Comparison of ENCODE assay signal across 32 cellular contexts in genomic region chr11:80826808-80827207, GRCh38.
A peak's percentile ranks its signal among the peaks of the same experiment; 100 is the strongest.
DNase-seq lines count a peak whose midpoint lies in the region; ATAC-seq and TF ChIP-seq lines count a peak whose summit lies in the region.
"Had no signal": no experiment of that assay in that cellular context is flagged by ENCODE, and none has a peak within 500 bp of the region (broad histone marks: within the 10 kb centered on the region; RNA-seq: fewer than 3 reads in every experiment).

No MANE protein-coding gene starts in this region.

- no peak overlapping the region for H3K4me2 ChIP-seq in SK-N-SH
- H3K4me2 ChIP-seq: A549; BLaER1; BLaER1 treated with 17β-estradiol and CSF1 and Interleukin-3, amounts not matched to agents 10 nM and 100 nM had no signal

- H3K27ac ChIP-seq in SK-N-SH (ENCODE audit: low read depth in 2 of 2, low read length in 1 of 2) (no peak overlapping the region), VCaP (peak overlapping the region; percentile 55)
- H3K27ac ChIP-seq in CD4-positive, alpha-beta T cell (ENCODE audit: low read depth, low read length), result no peak overlapping the region
- H3K27ac ChIP-seq: 22Rv1; A549; BLaER1; BLaER1 treated with 17β-estradiol and CSF1 and Interleukin-3, amounts not matched to agents 10 nM and 100 nM; C4-2B had no signal

- no peak for TF ChIP-seq CTCF in SK-N-SH (IDR thresholded peaks at IDR 0.05)
- no peak for TF ChIP-seq CTCF in VCaP (conservative IDR thresholded peaks at IDR 0.05)
- TF ChIP-seq CTCF in CD4-positive, alpha-beta T cell (IDR thresholded peaks at IDR 0.05), result no peak

- H3K36me3 ChIP-seq in SK-N-SH (replicated peaks in 1 of 2; ENCODE audit: control insufficient read depth in 1 of 2, insufficient read depth in 2 of 2, low read length in 1 of 2), result no peaks in the 10 kb centered on the region
- H3K36me3 ChIP-seq: BE2C; BLaER1; BLaER1 treated with 17β-estradiol and CSF1 and Interleukin-3, amounts not matched to agents 10 nM and 100 nM had no signal

- no peaks in the 10 kb centered on the region for H3F3A ChIP-seq in SK-N-SH (replicated peaks; ENCODE audit: insufficient read depth)

- no peak for TF ChIP-seq EP300 in SK-N-SH (IDR thresholded peaks at IDR 0.05; ENCODE audit: borderline replicate concordance in 1 of 2, low read depth in 1 of 2, low read length in 1 of 2)

- 21% methylated on average over 2 of the region's 2 CpGs for WGBS in SK-N-SH (ENCODE audit: low lambda C conversion rate)

- H3K9me3 ChIP-seq in SK-N-SH, result no peaks in the 10 kb centered on the region
- H3K9me3 ChIP-seq in CD4-positive, alpha-beta T cell (ENCODE audit: control insufficient read depth, low read length), result no peaks in the 10 kb centered on the region
- H3K9me3 ChIP-seq: A549; BE2C; BLaER1; BLaER1 treated with 17β-estradiol and CSF1 and Interleukin-3, amounts not matched to agents 10 nM and 100 nM; Caco-2 had no signal

- no peaks in the 10 kb centered on the region for H4K20me1 ChIP-seq in SK-N-SH (ENCODE audit: insufficient read depth)
- H4K20me1 ChIP-seq: BLaER1; BLaER1 treated with 17β-estradiol and CSF1 and Interleukin-3, amounts not matched to agents 10 nM and 100 nM had no signal

- no peak overlapping the region for H3K9ac ChIP-seq in SK-N-SH
- H3K9ac ChIP-seq: BLaER1; BLaER1 treated with 17β-estradiol and CSF1 and Interleukin-3, amounts not matched to agents 10 nM and 100 nM had no signal

- no peak for TF ChIP-seq RAD21 in SK-N-SH (IDR thresholded peaks at IDR 0.05; ENCODE audit: low read length)

- CTCF ChIA-PET in SK-N-SH (lab: Yijun Ruan, JAX), result interaction anchor here (0.6 kb wide), 1 partner anchor 171 kb away, joined by 3 read pairs; no protein-coding TSS in a partner anchor
- CTCF ChIA-PET in CD4-positive, alpha-beta T cell (lab: Charles Lee), result no interaction called here

- H3K79me2 ChIP-seq in SK-N-SH (ENCODE audit: insufficient read depth), result no peaks in the 10 kb centered on the region

- no peaks in the 10 kb centered on the region for H3K36me3 Mint-ChIP-seq in CD4-positive, alpha-beta T cell (ENCODE audit: low read depth)
- H3K36me3 Mint-ChIP-seq: CD14-positive monocyte; CD4-positive, alpha-beta memory T cell; CD4-positive, CD25-positive, alpha-beta regulatory T cell; CD8-positive, alpha-beta memory T cell; CD8-positive, alpha-beta T cell had no signal

- H2AFZ ChIP-seq in SK-N-SH (ENCODE audit: low read depth), result no peak overlapping the region

- H3K4me3 Mint-ChIP-seq in CD4-positive, alpha-beta T cell, result no peak overlapping the region
- H3K4me3 Mint-ChIP-seq: B cell; CD14-positive monocyte; CD4-positive, alpha-beta memory T cell; CD4-positive, CD25-positive, alpha-beta regulatory T cell; CD8-positive, alpha-beta memory T cell; CD8-positive, alpha-beta T cell had no signal

- H3K4me1 Mint-ChIP-seq in CD4-positive, alpha-beta T cell (ENCODE audit: low read depth), result no peaks in the 10 kb centered on the region
- H3K4me1 Mint-ChIP-seq: B cell; CD14-positive monocyte; CD4-positive, alpha-beta memory T cell; CD4-positive, CD25-positive, alpha-beta regulatory T cell; CD8-positive, alpha-beta memory T cell had no signal

- DNase-seq in SK-N-SH (no peak), SK-N-DZ (ENCODE audit: low spot score) (peak; percentile 31), SIG-M5 (lab: John Stamatoyannopoulos, UW) (no peak)
- DNase-seq in CD4-positive, alpha-beta T cell, result no peak
- DNase-seq: 8988T; ACHN; AML-193; BE2C; C1 segment of cervical spinal cord; Caco-2; Calu3; CD4-positive, alpha-beta memory T cell; CD4-positive, CD25-positive, alpha-beta regulatory T cell; CD8-positive, alpha-beta memory T cell; CD8-positive, alpha-beta T cell; COR-L47; DMS 273 treated with DMSO at 0.1 percent for 48 hours; DMS153; DMS53; DMS79; DMS79 treated with DMSO at 0.1 percent for 48 hours; DND-41; EL had no signal

- POLR2A ChIA-PET in SK-N-SH (lab: Yijun Ruan, JAX), result no interaction called here
- POLR2A ChIA-PET in CD4-positive, alpha-beta T cell (lab: Charles Lee), result no interaction called here

- no peaks in the 10 kb centered on the region for H3K27me3 ChIP-seq in SK-N-SH (ENCODE audit: insufficient read depth)
- no peaks in the 10 kb centered on the region for H3K27me3 ChIP-seq in CD4-positive, alpha-beta T cell (ENCODE audit: control insufficient read depth, insufficient read depth, low read length)
- H3K27me3 ChIP-seq: BE2C; BLaER1; BLaER1 treated with 17β-estradiol and CSF1 and Interleukin-3, amounts not matched to agents 10 nM and 100 nM had no signal

- H3K27me3 Mint-ChIP-seq in CD4-positive, alpha-beta T cell, result no peaks in the 10 kb centered on the region
- H3K27me3 Mint-ChIP-seq: B cell; CD4-positive, alpha-beta memory T cell; CD4-positive, CD25-positive, alpha-beta regulatory T cell; CD8-positive, alpha-beta memory T cell had no signal

- no peak overlapping the region for H3K4me3 ChIP-seq in SK-N-SH (ENCODE audit: low read depth in 2 of 2, low read length in 1 of 2)
- H3K4me3 ChIP-seq: A549; BLaER1; BLaER1 treated with 17β-estradiol and CSF1 and Interleukin-3, amounts not matched to agents 10 nM and 100 nM had no signal

- intact Hi-C loops in CD4-positive, alpha-beta T cell (cut with DNase I, micrococcal nuclease), result no loop called here

- H3K4me1 ChIP-seq in SK-N-SH (ENCODE audit: control insufficient read depth in 1 of 2, insufficient read depth in 2 of 2, low read depth in 1 of 2, low read length in 1 of 2), result peaks cover 0 to 3% of the 10 kb centered on the region in 2 experiments; a peak in 2 of 4 replicates
- H3K4me1 ChIP-seq: A549; BE2C; BLaER1; BLaER1 treated with 17β-estradiol and CSF1 and Interleukin-3, amounts not matched to agents 10 nM and 100 nM; Caco-2 had no signal

- H3K9me2 ChIP-seq in SK-N-SH, result no peaks in the 10 kb centered on the region

- peaks cover 3% of the 10 kb centered on the region for H3K9me3 Mint-ChIP-seq in CD4-positive, alpha-beta T cell
- H3K9me3 Mint-ChIP-seq: CD14-positive monocyte; CD8-positive, alpha-beta T cell had no signal

- H3K27ac Mint-ChIP-seq in CD4-positive, alpha-beta T cell, result no peak overlapping the region
- H3K27ac Mint-ChIP-seq: B cell; CD14-positive monocyte; CD4-positive, alpha-beta memory T cell; CD4-positive, CD25-positive, alpha-beta regulatory T cell; CD8-positive, alpha-beta memory T cell; CD8-positive, alpha-beta T cell had no signal

- no peak for ATAC-seq in SK-N-SH treated with all-trans-retinoic acid at 6 μM for 48 hours
- no peak for ATAC-seq in CD4-positive, alpha-beta T cell (ENCODE audit: poor library complexity)
- ATAC-seq: A549; CD8-positive, alpha-beta T cell had no signal

TF ChIP-seq in SK-N-SH treated with all-trans-retinoic acid at 6 μM for 48 hours, 23 proteins besides CTCF, POLR2A, EP300 and RAD21:
- TF ChIP-seq TCF4 (CRISPR knock-in tag; IDR thresholded peaks at IDR 0.05; ENCODE audit: borderline replicate concordance) (peak; percentile 74; the same call in 1 of the 2 replicates), TOX (CRISPR knock-in tag; IDR thresholded peaks at IDR 0.05; ENCODE audit: borderline replicate concordance) (no peak)
TF ChIP-seq in SK-N-SH treated with all-trans-retinoic acid at 6 μM for 48 hours: peak in this region for 1.

TF ChIP-seq in SK-N-SH, 30 proteins besides CTCF, POLR2A, EP300 and RAD21:
- TF ChIP-seq, protein P1, sequence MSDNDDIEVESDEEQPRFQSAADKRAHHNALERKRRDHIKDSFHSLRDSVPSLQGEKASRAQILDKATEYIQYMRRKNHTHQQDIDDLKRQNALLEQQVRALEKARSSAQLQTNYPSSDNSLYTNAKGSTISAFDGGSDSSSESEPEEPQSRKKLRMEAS (IDR thresholded peaks at IDR 0.05; ENCODE audit: low read depth), result no peak
- no peak for TF ChIP-seq RXRA (IDR thresholded peaks at IDR 0.05; ENCODE audit: borderline replicate concordance, low read depth)
- no peak for TF ChIP-seq POLR2AphosphoS5 (IDR thresholded peaks at IDR 0.05; ENCODE audit: low read depth, low read length)
- no peak for TF ChIP-seq ELF1 (IDR thresholded peaks at IDR 0.05)
- no peak for TF ChIP-seq NFIC (IDR thresholded peaks at IDR 0.05; ENCODE audit: borderline replicate concordance)
- TF ChIP-seq CHD2 (IDR thresholded peaks at IDR 0.05; ENCODE audit: low read length, partially characterized antibody), result no peak
- TF ChIP-seq IRF3 (IDR thresholded peaks at IDR 0.05; ENCODE audit: low read depth, low read length), result no peak
- TF ChIP-seq SMC3 (IDR thresholded peaks at IDR 0.05; ENCODE audit: low read depth, low read length), result no peak
- TF ChIP-seq GATA2 (CRISPR knock-in tag; IDR thresholded peaks at IDR 0.05), result no peak; the same call in 1 of the 2 replicates
- TF ChIP-seq, protein P2, sequence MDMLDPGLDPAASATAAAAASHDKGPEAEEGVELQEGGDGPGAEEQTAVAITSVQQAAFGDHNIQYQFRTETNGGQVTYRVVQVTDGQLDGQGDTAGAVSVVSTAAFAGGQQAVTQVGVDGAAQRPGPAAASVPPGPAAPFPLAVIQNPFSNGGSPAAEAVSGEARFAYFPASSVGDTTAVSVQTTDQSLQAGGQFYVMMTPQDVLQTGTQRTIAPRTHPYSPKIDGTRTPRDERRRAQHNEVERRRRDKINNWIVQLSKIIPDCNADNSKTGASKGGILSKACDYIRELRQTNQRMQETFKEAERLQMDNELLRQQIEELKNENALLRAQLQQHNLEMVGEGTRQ (IDR thresholded peaks at IDR 0.05; ENCODE audit: borderline replicate concordance, low read depth, low read length), result no peak
- TF ChIP-seq EZH2phosphoT487 (IDR thresholded peaks at IDR 0.05; ENCODE audit: borderline replicate concordance, low read depth), result no peak
